In the genomic region with DNA sequence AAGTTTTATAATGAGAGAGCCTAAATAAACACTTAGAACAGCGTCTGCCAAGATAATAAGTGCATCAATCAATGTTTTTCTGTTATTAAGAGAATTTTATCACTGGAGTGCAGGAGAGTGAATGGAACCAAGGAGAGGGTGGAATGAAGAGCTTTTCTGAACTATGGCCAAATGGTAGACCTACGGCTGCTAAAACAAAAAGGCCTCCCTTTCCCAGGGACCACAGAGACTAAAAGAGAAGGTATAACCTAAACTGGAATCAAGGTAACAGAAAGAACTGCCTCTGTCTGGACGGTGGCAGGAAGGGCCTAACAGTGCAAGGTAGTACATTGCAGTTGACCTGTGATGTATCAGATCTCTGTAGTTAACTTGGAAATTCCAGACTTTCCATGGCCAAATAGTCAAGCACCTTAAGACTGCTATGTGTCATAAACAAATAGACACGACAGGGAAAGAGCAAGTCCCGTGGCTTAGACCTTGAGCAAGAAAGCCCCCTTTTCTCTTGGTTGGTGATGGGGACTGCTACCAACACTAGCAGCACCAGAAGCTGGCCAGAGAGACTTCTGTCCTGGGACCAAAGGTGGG, we compare ENCODE assay signal across 33 cellular contexts. TPM values are rescaled to one million over a fixed set of nuclear protein-coding genes. Genes with fewer than 3 reads are reported as not detected.
"Had no signal": no experiment of that assay in that cellular context is flagged by ENCODE, and none has a peak within 500 bp of the region (broad histone marks: within the 10 kb centered on the region; RNA-seq: fewer than 3 reads in every experiment).

No MANE protein-coding gene starts in this region.

- H3K36me3 ChIP-seq: adrenal gland, esophagus squamous epithelium, gastroesophageal sphincter, WERI-Rb-1 had no signal

- H3K27ac Mint-ChIP-seq: activated B cell treated with CpG ODN at 0.5 μM for 24 hours; activated CD8-positive, alpha-beta T cell treated with anti-CD3 and anti-CD28 coated beads for 36 hours; activated naive CD4-positive, alpha-beta T cell treated with anti-CD3 and anti-CD28 coated beads for 36 hours; activated naive CD8-positive, alpha-beta T cell treated with anti-CD3 and anti-CD28 coated beads for 36 hours; activated naive CD8-positive, alpha-beta T cell treated with anti-CD3 and anti-CD28 coated beads, Interleukin-2, amount 50 U/mL, for 24 hours; activated T-helper 1 cell treated with anti-CD3 and anti-CD28 coated beads, Interleukin-12 subunit alpha, Interleukin-12 subunit beta, Interleukin-2, Interleukin-4 antibody, amounts not matched to agents 30 ng/mL and 10 ng/mL and 1 ng/mL, durations not matched to agents 14 hours and 24 hours and 36 hours; activated T-helper 2 cell treated with anti-CD3 and anti-CD28 coated beads, Interferon-gamma antibody, Interleukin-2, Interleukin-4, amounts not matched to agents 10 μg/mL and 5 μg/mL and 100 μg/mL, durations not matched to agents 14 hours and 24 hours and 36 hours had no signal

- H3K4me3 ChIP-seq: adrenal gland, body of pancreas, esophagus squamous epithelium, gastroesophageal sphincter had no signal

- H3K27me3 ChIP-seq: adrenal gland, body of pancreas, gastroesophageal sphincter had no signal

- H3K4me3 Mint-ChIP-seq: activated B cell treated with CpG ODN at 0.5 μM for 24 hours; activated CD8-positive, alpha-beta T cell treated with anti-CD3 and anti-CD28 coated beads for 36 hours; activated naive CD4-positive, alpha-beta T cell treated with anti-CD3 and anti-CD28 coated beads for 36 hours; activated naive CD4-positive, alpha-beta T cell treated with anti-CD3 and anti-CD28 coated beads, Interleukin-2, amount 50 U/mL, for 24 hours; activated naive CD8-positive, alpha-beta T cell treated with anti-CD3 and anti-CD28 coated beads for 36 hours; activated naive CD8-positive, alpha-beta T cell treated with anti-CD3 and anti-CD28 coated beads, Interleukin-2, amount 50 U/mL, for 24 hours; activated T-helper 1 cell treated with anti-CD3 and anti-CD28 coated beads, Interleukin-12 subunit alpha, Interleukin-12 subunit beta, Interleukin-2, Interleukin-4 antibody, amounts not matched to agents 30 ng/mL and 10 ng/mL and 1 ng/mL, durations not matched to agents 14 hours and 24 hours and 36 hours had no signal

- H3K9me3 ChIP-seq: adrenal gland, body of pancreas, esophagus squamous epithelium, gastroesophageal sphincter had no signal

- H3K27ac ChIP-seq: adrenal gland, body of pancreas, epithelial cell of prostate, esophagus squamous epithelium, WERI-Rb-1 had no signal

- H3K4me1 Mint-ChIP-seq: activated B cell treated with CpG ODN at 0.5 μM for 24 hours had no signal

- H3K9me3 Mint-ChIP-seq: activated B cell treated with CpG ODN at 0.5 μM for 24 hours; activated CD8-positive, alpha-beta T cell treated with anti-CD3 and anti-CD28 coated beads for 36 hours; activated naive CD4-positive, alpha-beta T cell treated with anti-CD3 and anti-CD28 coated beads for 36 hours; activated naive CD4-positive, alpha-beta T cell treated with anti-CD3 and anti-CD28 coated beads, Interleukin-2, amount 50 U/mL, for 24 hours; activated naive CD8-positive, alpha-beta T cell treated with anti-CD3 and anti-CD28 coated beads for 36 hours; activated naive CD8-positive, alpha-beta T cell treated with anti-CD3 and anti-CD28 coated beads, Interleukin-2, amount 50 U/mL, for 24 hours; activated T-helper 1 cell treated with anti-CD3 and anti-CD28 coated beads, Interleukin-12 subunit alpha, Interleukin-12 subunit beta, Interleukin-2, Interleukin-4 antibody, amounts not matched to agents 30 ng/mL and 10 ng/mL and 1 ng/mL, durations not matched to agents 14 hours and 24 hours and 36 hours; activated T-helper 2 cell treated with anti-CD3 and anti-CD28 coated beads, Interferon-gamma antibody, Interleukin-2, Interleukin-4, amounts not matched to agents 10 μg/mL and 5 μg/mL and 100 μg/mL, durations not matched to agents 14 hours and 24 hours and 36 hours had no signal

- FAIRE-seq: colon, endometrium, endothelial cell of umbilical vein had no signal

- ATAC-seq: activated CD4-positive, CD25-positive, alpha-beta regulatory T cell treated with anti-CD3 and anti-CD28 coated beads, Interleukin-2, amount 50 U/mL, for 24 hours; activated CD8-positive, alpha-beta T cell treated with anti-CD3 and anti-CD28 coated beads for 36 hours; activated naive CD8-positive, alpha-beta T cell treated with anti-CD3 and anti-CD28 coated beads, Interleukin-2, amount 50 U/mL, for 24 hours; body of pancreas; gastroesophageal sphincter had no signal

- H3K36me3 Mint-ChIP-seq: activated naive CD4-positive, alpha-beta T cell treated with anti-CD3 and anti-CD28 coated beads, Interleukin-2, amount 50 U/mL, for 24 hours; activated naive CD8-positive, alpha-beta T cell treated with anti-CD3 and anti-CD28 coated beads for 36 hours had no signal

- DNase-seq: activated B cell treated with CpG ODN at 0.5 μM for 24 hours; activated CD4-positive, alpha-beta T cell treated with anti-CD3 and anti-CD28 coated beads for 48 hours; activated CD4-positive, alpha-beta T cell treated with anti-CD3 and anti-CD28 coated beads, Interleukin-2, amount 50 U/mL, for 1 hour; activated CD4-positive, alpha-beta T cell treated with anti-CD3 and anti-CD28 coated beads, Interleukin-2, amount 50 U/mL, for 48 hours; activated CD8-positive, alpha-beta memory T cell treated with anti-CD3 and anti-CD28 coated beads for 24 hours; activated CD8-positive, alpha-beta T cell treated with anti-CD3 and anti-CD28 coated beads for 36 hours; activated effector memory CD4-positive, alpha-beta T cell treated with anti-CD3 and anti-CD28 coated beads, Interleukin-2, amount 50 U/mL, for 16 hours; activated naive CD4-positive, alpha-beta T cell treated with anti-CD3 and anti-CD28 coated beads for 36 hours; activated naive CD8-positive, alpha-beta T cell treated with anti-CD3 and anti-CD28 coated beads for 36 hours; activated naive CD8-positive, alpha-beta T cell treated with anti-CD3 and anti-CD28 coated beads, Interleukin-2, amount 50 U/mL, for 24 hours; activated T-cell treated with anti-CD3 and anti-CD28 coated beads, Interleukin-2, amount 50 U/mL, for 1 hour; activated T-cell treated with anti-CD3 and anti-CD28 coated beads, Interleukin-2, amount 50 U/mL, for 48 hours; adrenal gland; amygdala; aorta; body of pancreas; caudate nucleus; effector CD8-positive, alpha-beta T cell; esophagus squamous epithelium; foreskin melanocyte; T1000; WERI-Rb-1 had no signal

RNA-seq across cellular contexts. Expression of gene CNKSR3, which starts 5.5 kb away (rescaled TPM):
- total RNA-seq: activated T-helper 1 cell treated with anti-CD3 and anti-CD28 coated beads, Interleukin-12 subunit alpha, Interleukin-12 subunit beta, Interleukin-2, Interleukin-4 antibody, amounts not matched to agents 30 ng/mL and 10 ng/mL and 1 ng/mL, durations not matched to agents 14 hours and 24 hours and 36 hours; T-helper 1 cell treated with Interleukin-12 subunit alpha and Interleukin-12 subunit beta and Interleukin-4 antibody, amounts not matched to agents 30 ng/mL and 1 ng/mL, for 36 hours; T-helper 2 cell treated with Interferon-gamma antibody and Interleukin-4, amounts not matched to agents 100 ng/mL and 5 ng/mL, for 36 hours had no signal
